In genomic region chr6:13445005-13445743, GRCh38 we compare ENCODE assay signal across 8 cellular contexts. TPM values are rescaled to one million over a fixed set of nuclear protein-coding genes. Genes with fewer than 3 reads are reported as not detected.
DNase-seq lines count a peak whose midpoint lies in the region; ATAC-seq and TF ChIP-seq lines count a peak whose summit lies in the region.

No MANE protein-coding gene starts in this region.

- H3K9me3 Mint-ChIP-seq in activated naive CD4-positive, alpha-beta T cell treated with anti-CD3 and anti-CD28 coated beads, Interleukin-2, amount 50 U/mL, for 72 hours, result no peaks in the 10 kb centered on the region

- H3K36me3 Mint-ChIP-seq in activated naive CD4-positive, alpha-beta T cell treated with anti-CD3 and anti-CD28 coated beads, Interleukin-2, amount 50 U/mL, for 72 hours, result peaks cover 0 to 20% of the 10 kb centered on the region in 2 donors

- DNase-seq in stimulated activated CD4-positive, alpha-beta T cell treated with anti-CD3 and anti-CD28 coated beads, Interleukin-15, amount 100 ng/mL, for 24 hours, result peak; percentile 55
- no peak for DNase-seq in stimulated activated CD4-positive, alpha-beta T cell treated with anti-CD3 and anti-CD28 coated beads, Interleukin-12 subunit alpha, Interleukin-12 subunit beta, amount 100 ng/mL, for 4 hours
- DNase-seq in NCI-H82 treated with DMSO at 0.1 percent for 48 hours (lab: John Stamatoyannopoulos, UW; ENCODE audit: unreplicated experiment) (peak; percentile 83), fibroblast of the aortic adventitia (ENCODE audit: low read depth) (peak; percentile 26), psoas muscle (peak; percentile 58 to 79)
- no peak for DNase-seq in effector memory CD4-positive, alpha-beta T cell
- DNase-seq in activated naive CD4-positive, alpha-beta T cell treated with anti-CD3 and anti-CD28 coated beads, Interleukin-2, amount 50 U/mL, for 72 hours (ENCODE audit: low spot score in 2 of 2), result no peak

- H3K4me3 ChIP-seq in fibroblast of the aortic adventitia (ENCODE audit: low read depth, low read length), result no peak overlapping the region
- peak overlapping the region; percentile 39 for H3K4me3 ChIP-seq in psoas muscle
- no peak overlapping the region for H3K4me3 ChIP-seq in effector memory CD4-positive, alpha-beta T cell (ENCODE audit: insufficient read depth, low read depth, low read length, poor library complexity, severe bottlenecking)

- intact Hi-C loops in psoas muscle (cut with DNase I), result no loop called here

- no peaks in the 10 kb centered on the region for H3K9me3 ChIP-seq in psoas muscle
- H3K9me3 ChIP-seq in effector memory CD4-positive, alpha-beta T cell (ENCODE audit: control insufficient read depth, low read length), result no peaks in the 10 kb centered on the region

- H3K27me3 ChIP-seq in psoas muscle (ENCODE audit: insufficient read depth in 3 of 3, low read length in 2 of 3), result no peaks in the 10 kb centered on the region
- H3K27me3 ChIP-seq in effector memory CD4-positive, alpha-beta T cell (replicated peaks; ENCODE audit: control insufficient read depth, insufficient read depth, low read length, poor library complexity, severe bottlenecking), result no peaks in the 10 kb centered on the region

- no peak overlapping the region for H3K27ac Mint-ChIP-seq in activated naive CD4-positive, alpha-beta T cell treated with anti-CD3 and anti-CD28 coated beads, Interleukin-2, amount 50 U/mL, for 72 hours

- peak; percentile 48 to 92 (median 63) for ATAC-seq in psoas muscle
- no peak for ATAC-seq in HG02840 (IDR thresholded peaks at IDR 0.05; ENCODE audit: low FRiP score, unreplicated experiment)
- no peak for ATAC-seq in activated naive CD4-positive, alpha-beta T cell treated with anti-CD3 and anti-CD28 coated beads, Interleukin-2, amount 50 U/mL, for 72 hours

- peak overlapping the region; percentile 61 for H3K27ac ChIP-seq in psoas muscle
- H3K27ac ChIP-seq in effector memory CD4-positive, alpha-beta T cell (ENCODE audit: insufficient read depth, low read length, poor library complexity, severe bottlenecking), result no peak overlapping the region

- WGBS in psoas muscle, 3 donors, result 2 to 4% (median 3%) methylated on average over 9 of the region's 9 CpGs

- H3K36me3 ChIP-seq in psoas muscle (ENCODE audit: insufficient read depth in 1 of 2, low read depth in 1 of 2), result no peaks in the 10 kb centered on the region
- H3K36me3 ChIP-seq in effector memory CD4-positive, alpha-beta T cell (ENCODE audit: control insufficient read depth, insufficient read depth, low read length), result no peaks in the 10 kb centered on the region

- TF ChIP-seq CTCF in fibroblast of the aortic adventitia (IDR thresholded peaks at IDR 0.05; ENCODE audit: insufficient read depth, low read length), result no peak
- TF ChIP-seq CTCF in psoas muscle (IDR thresholded peaks at IDR 0.05), result no peak

- H3K4me1 ChIP-seq in psoas muscle, result peaks cover 44% of the 10 kb centered on the region
- H3K4me1 ChIP-seq in effector memory CD4-positive, alpha-beta T cell (ENCODE audit: control insufficient read depth, insufficient read depth, low read length, poor library complexity, severe bottlenecking), result no peaks in the 10 kb centered on the region

RNA-seq across cellular contexts. Expression of gene GFOD1, which starts 42.2 kb away (rescaled TPM):
- total RNA-seq in fibroblast of the aortic adventitia (ENCODE audit: low replicate concordance), result 2.6 and 3.0 TPM in 2 replicates
- 10 to 100 TPM; 16.7 to 34.2 (median 23.9) TPM for total RNA-seq in psoas muscle
- 10 to 100 TPM in 1 of 3 donors, 1 to 10 TPM in 2; 5.9 to 12.0 (median 8.3) TPM for polyA plus RNA-seq in psoas muscle
- 10 to 100 TPM in 1 of 2 donors, 1 to 10 TPM in 1; 6.3 to 11.8 TPM for total RNA-seq in activated naive CD4-positive, alpha-beta T cell treated with anti-CD3 and anti-CD28 coated beads, Interleukin-2, amount 50 U/mL, for 72 hours

Comparison
In these comparisons a context has a peak if more than half of its experiments do, and no peak if none do; other contexts are left out.
1. DNase-seq: peak in stimulated activated CD4-positive, alpha-beta T cell treated with anti-CD3 and anti-CD28 coated beads, Interleukin-15, amount 100 ng/mL, for 24 hours (single experiment), NCI-H82 treated with DMSO at 0.1 percent for 48 hours (single experiment), fibroblast of the aortic adventitia (single experiment) and psoas muscle (2 of 2); none in stimulated activated CD4-positive, alpha-beta T cell treated with anti-CD3 and anti-CD28 coated beads, Interleukin-12 subunit alpha, Interleukin-12 subunit beta, amount 100 ng/mL, for 4 hours (single experiment), effector memory CD4-positive, alpha-beta T cell (0 of 3) and activated naive CD4-positive, alpha-beta T cell treated with anti-CD3 and anti-CD28 coated beads, Interleukin-2, amount 50 U/mL, for 72 hours (0 of 2).
2. ATAC-seq: peak in psoas muscle (4 of 4); none in HG02840 (single experiment) and activated naive CD4-positive, alpha-beta T cell treated with anti-CD3 and anti-CD28 coated beads, Interleukin-2, amount 50 U/mL, for 72 hours (0 of 2).